14 cellular contexts compared by ENCODE assay signal in the genomic region with DNA sequence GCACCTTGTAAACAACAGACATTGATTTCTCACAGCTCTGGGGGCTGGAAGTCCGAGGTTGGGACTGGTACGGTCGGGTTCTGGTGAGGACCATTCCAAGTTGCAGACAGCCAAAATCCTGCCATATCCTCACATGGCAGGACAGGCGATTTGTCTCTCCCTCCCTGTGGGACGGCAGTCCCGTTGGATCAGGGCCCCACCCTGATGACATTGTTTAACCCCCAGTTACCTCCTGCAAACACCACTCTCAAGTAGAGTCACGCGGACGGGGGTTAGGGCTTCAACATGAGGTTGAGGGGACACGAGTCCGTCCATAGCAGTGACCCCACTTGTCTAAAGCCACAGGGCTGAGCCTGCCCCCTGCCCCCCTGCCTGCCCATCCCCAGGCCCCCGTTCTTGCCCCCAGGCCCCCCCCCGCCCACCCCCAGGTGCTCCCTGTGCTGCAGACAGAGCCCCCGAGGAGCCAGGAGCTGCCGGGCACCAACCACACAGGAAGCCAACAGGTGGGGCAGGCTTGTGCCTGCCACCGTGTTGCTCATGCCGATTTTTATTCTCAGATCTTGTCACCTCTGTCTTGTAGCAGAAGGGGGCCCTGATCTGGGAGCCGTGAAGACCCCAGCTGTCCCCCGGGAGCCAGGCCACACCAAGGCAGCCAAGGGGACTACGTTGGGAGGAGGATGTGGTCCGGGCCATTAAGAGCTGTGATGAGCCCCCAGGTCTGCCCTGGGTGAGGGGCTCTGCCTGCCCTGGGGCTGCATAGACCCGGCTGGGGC.
A peak's percentile ranks its signal among the peaks of the same experiment; 100 is the strongest.
DNase-seq lines count a peak whose midpoint lies in the region; ATAC-seq and TF ChIP-seq lines count a peak whose summit lies in the region.
"Had no signal": no experiment of that assay in that cellular context is flagged by ENCODE, and none has a peak within 500 bp of the region (broad histone marks: within the 10 kb centered on the region; RNA-seq: fewer than 3 reads in every experiment).

No MANE protein-coding gene starts in this region.

- peaks cover 22% of the 10 kb centered on the region for H3K36me3 Mint-ChIP-seq in activated CD4-positive, alpha-beta T cell treated with anti-CD3 and anti-CD28 coated beads for 36 hours (ENCODE audit: low read depth)

- POLR2A ChIA-PET in activated CD4-positive, alpha-beta T cell treated with anti-CD3 and anti-CD28 coated beads for 36 hours (lab: Charles Lee), result no interaction called here
- POLR2A ChIA-PET in OCI-LY7 (lab: Charles Lee), result no interaction called here

- H4K20me1 ChIP-seq in OCI-LY7 (ENCODE audit: insufficient read depth, low read length), result no peaks in the 10 kb centered on the region

- no TSS peak for BruUV-seq in OCI-LY7 (replicated peaks; lab: Mats Ljungman, UMichigan)

- 0 out of 2 replicates have a peak overlapping the region, but pooled peaks have one; percentile 54 for H3K4me2 ChIP-seq in OCI-LY7 (ENCODE audit: low read length)
- H3K4me2 ChIP-seq: PC-9 had no signal

- intact Hi-C loops in activated CD4-positive, alpha-beta T cell treated with anti-CD3 and anti-CD28 coated beads for 36 hours (cut with DNase I, micrococcal nuclease), result no loop called here
- intact Hi-C loops in OCI-LY7 (cut with micrococcal nuclease; ENCODE audit: unreplicated experiment), result no loop called here
- intact Hi-C loops in left cardiac atrium (cut with DNase I), result no loop called here
- intact Hi-C loops in spleen (cut with DNase I; ENCODE audit: low total_unique reads), result no loop called here

- DNase-seq in activated CD4-positive, alpha-beta T cell treated with anti-CD3 and anti-CD28 coated beads for 36 hours, result no peak
- DNase-seq in activated CD4-positive, alpha-beta T cell treated with anti-CD3 and anti-CD28 coated beads, Interleukin-2, amount 50 U/mL, for 48 hours, result no peak
- DNase-seq in OCI-LY7 (ENCODE audit: low spot score), result no peak
- DNase-seq in left cardiac atrium, result peak; percentile 20
- DNase-seq in spleen, result peak; percentile 64
- no peak for DNase-seq in SIG-M5 (lab: John Stamatoyannopoulos, UW)
- DNase-seq in COLO668 (lab: John Stamatoyannopoulos, UW; ENCODE audit: unreplicated experiment), result no peak
- no peak for DNase-seq in retina
- DNase-seq: activated effector memory CD4-positive, alpha-beta T cell treated with anti-CD3 and anti-CD28 coated beads, Interleukin-2, amount 50 U/mL, for 16 hours; NCI-H2081 treated with DMSO at 0.1 percent for 48 hours; PC-9; stimulated activated CD4-positive, alpha-beta T cell treated with anti-CD3 and anti-CD28 coated beads, Interleukin-4, amount 100 ng/mL, for 24 hours had no signal

- H3K27me3 ChIP-seq in spleen (replicated peaks in 1 of 7), result no peaks in the 10 kb centered on the region
- H3K27me3 ChIP-seq: neutrophil had no signal

- H3K79me2 ChIP-seq in OCI-LY7 (ENCODE audit: insufficient read depth, low read depth, low read length), result no peaks in the 10 kb centered on the region

- TF ChIP-seq POLR2A in spleen (IDR thresholded peaks at IDR 0.05), result no peak

- TF ChIP-seq CTCF in OCI-LY7 (conservative IDR thresholded peaks at IDR 0.05; ENCODE audit: low read length), result no peak
- TF ChIP-seq CTCF in spleen (IDR thresholded peaks at IDR 0.05 in 8 of 11, conservative IDR thresholded peaks at IDR 0.05 in 3 of 11), result no peak

- H3K36me3 ChIP-seq in OCI-LY7 (ENCODE audit: insufficient read depth, low read length), result no peaks in the 10 kb centered on the region; the same call in 1 of the 2 replicates
- peaks cover 3 to 83% (median 27%) of the 10 kb centered on the region in 6 donors for H3K36me3 ChIP-seq in spleen
- H3K36me3 ChIP-seq: neutrophil had no signal

- H3K9me3 ChIP-seq in OCI-LY7 (ENCODE audit: low read length) (no peaks in the 10 kb centered on the region), spleen (peaks cover 0 to 5% (median 0%) of the 10 kb centered on the region in 8 donors)
- H3K9me3 ChIP-seq: neutrophil had no signal

- H3K4me1 ChIP-seq in OCI-LY7 (ENCODE audit: insufficient read depth, low read length, poor library complexity, severe bottlenecking) (peaks cover 15% of the 10 kb centered on the region), spleen (no peaks in the 10 kb centered on the region)

- no peaks in the 10 kb centered on the region for H3K27me3 Mint-ChIP-seq in activated CD4-positive, alpha-beta T cell treated with anti-CD3 and anti-CD28 coated beads for 36 hours

- H3K4me3 ChIP-seq in OCI-LY7 (ENCODE audit: low read depth, low read length, poor library complexity, severe bottlenecking) (no peak overlapping the region), spleen (no peak overlapping the region)
- H3K4me3 ChIP-seq: PC-9 had no signal

- CTCF ChIA-PET in activated CD4-positive, alpha-beta T cell treated with anti-CD3 and anti-CD28 coated beads for 36 hours (lab: Charles Lee), result no interaction called here
- CTCF ChIA-PET in OCI-LY7 (lab: Charles Lee; ENCODE audit: unreplicated experiment), result no interaction called here

- peak; percentile 30 for ATAC-seq in activated CD4-positive, alpha-beta T cell treated with anti-CD3 and anti-CD28 coated beads for 36 hours
- ATAC-seq in left cardiac atrium, result no peak

- no peak overlapping the region for H3K4me3 Mint-ChIP-seq in activated CD4-positive, alpha-beta T cell treated with anti-CD3 and anti-CD28 coated beads for 36 hours

- H3K4me1 Mint-ChIP-seq in activated CD4-positive, alpha-beta T cell treated with anti-CD3 and anti-CD28 coated beads for 36 hours, result peaks cover 8% of the 10 kb centered on the region

- no peak overlapping the region for H3K27ac Mint-ChIP-seq in activated CD4-positive, alpha-beta T cell treated with anti-CD3 and anti-CD28 coated beads for 36 hours

- 76 to 85% (median 83%) methylated on average over 14 to 22 of the region's 22 CpGs for WGBS in spleen, 5 donors

- H3K27ac ChIP-seq in OCI-LY7 (ENCODE audit: low read depth, low read length, poor library complexity, severe bottlenecking) (peak overlapping the region; percentile 39), spleen (peak overlapping the region in 1 of 8 donors; percentile 45)
- H3K27ac ChIP-seq: 22Rv1, neutrophil, PC-9 had no signal

- H2AFZ ChIP-seq in OCI-LY7 (ENCODE audit: low read length), result no peak overlapping the region
- H2AFZ ChIP-seq: PC-9 had no signal

- H3K9me3 Mint-ChIP-seq in activated CD4-positive, alpha-beta T cell treated with anti-CD3 and anti-CD28 coated beads for 36 hours (ENCODE audit: low read depth), result no peaks in the 10 kb centered on the region

- H3K9me2 ChIP-seq in OCI-LY7 (ENCODE audit: insufficient read depth, low read length), result no peaks in the 10 kb centered on the region

Comparison
In these comparisons a context has a peak if more than half of its experiments do, and no peak if none do; other contexts are left out.
1. DNase-seq: peak in left cardiac atrium (single experiment) and spleen (single experiment); none in activated CD4-positive, alpha-beta T cell treated with anti-CD3 and anti-CD28 coated beads for 36 hours (single experiment), activated CD4-positive, alpha-beta T cell treated with anti-CD3 and anti-CD28 coated beads, Interleukin-2, amount 50 U/mL, for 48 hours (0 of 2), OCI-LY7 (single experiment), SIG-M5 (single experiment), COLO668 (single experiment) and retina (single experiment).